ENCODE assay signal across 11 cellular contexts in genomic region chr14:31441273-31442110, GRCh38. TPM values are rescaled to one million over a fixed set of nuclear protein-coding genes. Genes with fewer than 3 reads are reported as not detected.
DNase-seq lines count a peak whose midpoint lies in the region; ATAC-seq and TF ChIP-seq lines count a peak whose summit lies in the region.
"Had no signal": no experiment of that assay in that cellular context is flagged by ENCODE, and none has a peak within 500 bp of the region (broad histone marks: within the 10 kb centered on the region; RNA-seq: fewer than 3 reads in every experiment).

No MANE protein-coding gene starts in this region.

- H3K4me1 ChIP-seq in body of pancreas (peaks cover 9% of the 10 kb centered on the region), upper lobe of right lung (no peaks in the 10 kb centered on the region)

- intact Hi-C loops in body of pancreas (cut with DNase I) (no loop called here), upper lobe of right lung (cut with DNase I) (no loop called here)

- DNase-seq in HFF-Myc (ENCODE audit: extremely low read depth, low read depth) (peak; percentile 27), body of pancreas (no peak), iris pigment epithelial cell (ENCODE audit: low read depth) (peak; percentile 88), upper lobe of right lung (no peak), NCI-H1092 (lab: John Stamatoyannopoulos, UW) (no peak), DMS 273 treated with DMSO at 0.1 percent for 48 hours (lab: John Stamatoyannopoulos, UW) (no peak)
- DNase-seq: esophagus squamous epithelium, H9, NCI-H774 had no signal

- H3K27me3 ChIP-seq in body of pancreas (no peaks in the 10 kb centered on the region), upper lobe of right lung (no peaks in the 10 kb centered on the region)
- H3K27me3 ChIP-seq: esophagus squamous epithelium had no signal

- H3K27ac ChIP-seq in body of pancreas = peak overlapping the region in 1 of 4 donors; percentile 32
- H3K27ac ChIP-seq in upper lobe of right lung = peak overlapping the region; percentile 44
- H3K27ac ChIP-seq: esophagus squamous epithelium had no signal

- 44 to 50% methylated on average over 7 of the region's 7 CpGs for WGBS in body of pancreas, 2 donors

- H3K36me3 ChIP-seq in body of pancreas (replicated peaks in 1 of 2; ENCODE audit: insufficient read depth in 1 of 2, low read depth in 2 of 2) (no peaks in the 10 kb centered on the region), upper lobe of right lung (no peaks in the 10 kb centered on the region)

- TF ChIP-seq CTCF in HFF-Myc (IDR thresholded peaks at IDR 0.05; ENCODE audit: low read depth, low read length, missing control alignments) (no peak), body of pancreas (IDR thresholded peaks at IDR 0.05) (no peak), upper lobe of right lung (IDR thresholded peaks at IDR 0.05) (no peak)

- H3K4me3 ChIP-seq in HFF-Myc (replicated peaks; ENCODE audit: low read depth, low read length) = no peak overlapping the region
- H3K4me3 ChIP-seq in body of pancreas = peak overlapping the region in 1 of 2 donors; percentile 12
- H3K4me3 ChIP-seq in upper lobe of right lung = no peak overlapping the region
- H3K4me3 ChIP-seq: esophagus squamous epithelium had no signal

- no peak for TF ChIP-seq POLR2A in body of pancreas (IDR thresholded peaks at IDR 0.05)

- ATAC-seq in body of pancreas = peak; percentile 58
- ATAC-seq in upper lobe of right lung = peak; percentile 35
- ATAC-seq in GM21360 (IDR thresholded peaks at IDR 0.05; ENCODE audit: unreplicated experiment) = no peak

- H3K9me3 ChIP-seq in body of pancreas = no peaks in the 10 kb centered on the region
- no peaks in the 10 kb centered on the region for H3K9me3 ChIP-seq in upper lobe of right lung
- H3K9me3 ChIP-seq: esophagus squamous epithelium had no signal

RNA-seq across cellular contexts. Expression of gene DTD2, which starts 15.8 kb away (rescaled TPM):
- total RNA-seq in body of pancreas (10 to 100 TPM; 20.4 to 22.3 TPM), upper lobe of right lung (18.2 TPM)

RNA-seq across cellular contexts. Expression of gene HEATR5A, which starts 21.1 kb away (rescaled TPM):
- total RNA-seq in body of pancreas = 10 to 100 TPM; 14.5 to 24.1 TPM
- total RNA-seq in upper lobe of right lung = 46.3 TPM

RNA-seq across cellular contexts. Expression of gene GPR33, which starts 46.3 kb away (rescaled TPM):
- not detected for total RNA-seq in body of pancreas
- total RNA-seq in upper lobe of right lung = not detected
- total RNA-seq: esophagus squamous epithelium; H9; T-helper 1 cell treated with Interleukin-12 subunit alpha and Interleukin-12 subunit beta and Interleukin-4 antibody, amounts not matched to agents 30 ng/mL and 1 ng/mL, for 36 hours had no signal

Comparison
In these comparisons a context has a peak if more than half of its experiments do, and no peak if none do; other contexts are left out.
1. DNase-seq: peak in HFF-Myc (single experiment) and iris pigment epithelial cell (single experiment); none in body of pancreas (0 of 4), upper lobe of right lung (single experiment), NCI-H1092 (single experiment) and DMS 273 treated with DMSO at 0.1 percent for 48 hours (single experiment).